ENCODE assay signal across 22 cellular contexts in the genomic region with DNA sequence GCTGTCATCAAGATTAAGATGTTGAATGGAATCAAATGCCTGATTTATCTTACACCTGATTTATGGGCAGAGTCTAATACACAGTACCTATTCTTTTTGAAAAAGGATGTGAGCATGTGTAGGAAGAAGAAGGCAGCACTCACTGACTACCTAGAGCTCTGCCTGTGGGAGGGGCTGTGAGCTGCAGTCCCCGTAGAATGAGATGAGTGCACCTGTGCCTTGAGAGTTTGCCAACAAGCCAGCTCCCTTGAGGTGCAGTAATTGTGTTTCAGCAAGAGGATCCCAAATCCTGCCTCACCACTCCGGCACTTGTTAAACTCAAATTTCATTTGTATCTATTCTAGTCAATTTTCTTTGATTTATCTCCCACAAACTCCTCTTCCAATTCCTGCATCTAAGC. TPM values are rescaled to one million over a fixed set of nuclear protein-coding genes. Genes with fewer than 3 reads are reported as not detected.
"Had no signal": no experiment of that assay in that cellular context is flagged by ENCODE, and none has a peak within 500 bp of the region (broad histone marks: within the 10 kb centered on the region; RNA-seq: fewer than 3 reads in every experiment).

No MANE protein-coding gene starts in this region.

- H3K27me3 ChIP-seq: SJSA1 had no signal

- H3K36me3 ChIP-seq: SJSA1 had no signal

- H3K9me3 ChIP-seq: SJSA1 had no signal

- H3K4me3 ChIP-seq: SJSA1, SK-N-MC had no signal

- DNase-seq: KBM-7, NCI-H1092, NCI-H1105 treated with DMSO at 0.1 percent for 48 hours, NCI-H1417 treated with DMSO at 0.1 percent for 48 hours, NCI-H146, NCI-H1694 treated with DMSO at 0.1 percent for 48 hours, NCI-H1930, NCI-H2081, NCI-H2107, NCI-H2171 treated with DMSO at 0.1 percent for 48 hours, NCI-H446, NCI-H510A, NCI-H526 treated with DMSO at 0.1 percent for 48 hours, NCI-H748 treated with DMSO at 0.1 percent for 48 hours, Right ventricle myocardium superior, RPMI8226, SIG-M5, T-helper 2 cell had no signal

- H3K27ac ChIP-seq: SJSA1, SK-N-MC had no signal

RNA-seq across cellular contexts. Expression of gene CDH11, which starts 46.0 kb away (rescaled TPM):
- total RNA-seq: HT-29; T-helper 1 cell treated with Interleukin-12 subunit alpha and Interleukin-12 subunit beta and Interleukin-4 antibody, amounts not matched to agents 30 ng/mL and 1 ng/mL, for 36 hours had no signal
